Comparison of ENCODE assay signal across 1 cellular context in genomic region chr1:18716112-18716784, GRCh38.
TF ChIP-seq lines count a peak whose summit lies in the region.

No MANE protein-coding gene starts in this region.

TF ChIP-seq in K562, 482 proteins besides CTCF, POLR2A, EP300 and RAD21 (continued from another document and continues in another):
- TF ChIP-seq GTF3C2 (IDR thresholded peaks at IDR 0.05; ENCODE audit: borderline replicate concordance, extremely low read depth, insufficient read length) (no peak), HBP1 (CRISPR knock-in tag; IDR thresholded peaks at IDR 0.05) (0 out of 2 replicates have a peak, but pooled peaks have one; percentile 64), ZNF316 (IDR thresholded peaks at IDR 0.05) (no peak), ZNF239 (CRISPR knock-in tag; IDR thresholded peaks at IDR 0.05) (no peak), MEF2A (IDR thresholded peaks at IDR 0.05; ENCODE audit: control insufficient read depth, low read depth, low read length) (no peak), RBM34 (IDR thresholded peaks at IDR 0.05; ENCODE audit: borderline replicate concordance, insufficient read depth, low read length) (no peak), HNRNPK (IDR thresholded peaks at IDR 0.05; ENCODE audit: low read depth, low read length, poor library complexity, severe bottlenecking) (no peak), ZFP36 (IDR thresholded peaks at IDR 0.05; ENCODE audit: low read depth, low read length, partially characterized antibody) (no peak), DMBX1 (CRISPR knock-in tag; IDR thresholded peaks at IDR 0.05; ENCODE audit: borderline replicate concordance) (no peak), FOXJ2 (tag; IDR thresholded peaks at IDR 0.05) (no peak), FOXO4 (CRISPR knock-in tag; IDR thresholded peaks at IDR 0.05) (no peak), ZBTB26 (CRISPR knock-in tag; IDR thresholded peaks at IDR 0.05) (peak; percentile 87), CBFA2T3 (IDR thresholded peaks at IDR 0.05) (0 out of 2 replicates have a peak, but pooled peaks have one; percentile 11), TARDBP (IDR thresholded peaks at IDR 0.05) (no peak), ARID3A (IDR thresholded peaks at IDR 0.05; ENCODE audit: borderline replicate concordance, low read depth, low read length) (no peak), ZNF695 (CRISPR knock-in tag; IDR thresholded peaks at IDR 0.05) (no peak), ZMIZ1 (IDR thresholded peaks at IDR 0.05; ENCODE audit: low read depth in 2 of 2, low read length in 2 of 2) (no peak), VEZF1 (CRISPR knock-in tag; IDR thresholded peaks at IDR 0.05) (peak; percentile 65; the same call in 1 of the 2 replicates), TBP (optimal IDR thresholded peaks at IDR 0.05; ENCODE audit: low read depth, low read length) (no peak), ZNF134 (CRISPR knock-in tag; conservative IDR thresholded peaks at IDR 0.05) (no peak), DLX4 (CRISPR knock-in tag; IDR thresholded peaks at IDR 0.05) (no peak), PRDM10 (IDR thresholded peaks at IDR 0.05; ENCODE audit: partially characterized antibody) (no peak), ESRRA (IDR thresholded peaks at IDR 0.05; ENCODE audit: borderline replicate concordance, low read depth) (no peak), JUND (IDR thresholded peaks at IDR 0.05; ENCODE audit: borderline replicate concordance, low read depth, low read length) (no peak), JUND (tag; IDR thresholded peaks at IDR 0.05; ENCODE audit: borderline replicate concordance, low read depth, low read length) (no peak), ID3 (CRISPR knock-in tag; IDR thresholded peaks at IDR 0.05) (no peak), ID3 (tag; IDR thresholded peaks at IDR 0.05) (no peak), KAT8 (IDR thresholded peaks at IDR 0.05; ENCODE audit: low read depth) (no peak), HOMEZ (CRISPR knock-in tag; IDR thresholded peaks at IDR 0.05) (no peak), PCBP2 (IDR thresholded peaks at IDR 0.05; ENCODE audit: low read depth, low read length, poor library complexity, severe bottlenecking) (no peak)
